ENCODE assay signal across 1 cellular context in genomic region chrX:153763298-153763932, GRCh38.
TF ChIP-seq lines count a peak whose summit lies in the region.

No MANE protein-coding gene starts in this region.

TF ChIP-seq in HepG2, 621 proteins besides CTCF, POLR2A, EP300 and RAD21 (continued from another document and continues in another):
- TF ChIP-seq ZBTB40 (IDR thresholded peaks at IDR 0.05) (no peak), ZBTB40 (CRISPR knock-in tag; IDR thresholded peaks at IDR 0.05) (no peak), RXRB (CRISPR knock-in tag; IDR thresholded peaks at IDR 0.05; ENCODE audit: borderline replicate concordance) (no peak), ZNF546 (CRISPR knock-in tag; conservative IDR thresholded peaks at IDR 0.05) (no peak), CERS6 (CRISPR knock-in tag; IDR thresholded peaks at IDR 0.05) (no peak), PITX1 (CRISPR knock-in tag; IDR thresholded peaks at IDR 0.05) (no peak), RNF2 (conservative IDR thresholded peaks at IDR 0.05; ENCODE audit: low read depth) (no peak), ZFP36L1 (CRISPR knock-in tag; IDR thresholded peaks at IDR 0.05) (no peak), ZNF343 (CRISPR knock-in tag; IDR thresholded peaks at IDR 0.05) (no peak), NBN (conservative IDR thresholded peaks at IDR 0.05) (no peak), ATF7-NPFF (CRISPR knock-in tag; IDR thresholded peaks at IDR 0.05; ENCODE audit: low read depth) (no peak), ZNF264 (CRISPR knock-in tag; IDR thresholded peaks at IDR 0.05) (no peak), TEF (CRISPR knock-in tag; IDR thresholded peaks at IDR 0.05) (no peak), SNRNP70 (IDR thresholded peaks at IDR 0.05; ENCODE audit: low read depth, low read length) (no peak), DR1 (CRISPR knock-in tag; IDR thresholded peaks at IDR 0.05) (no peak), SIN3B (IDR thresholded peaks at IDR 0.05; ENCODE audit: low read length) (no peak), ZEB1 (IDR thresholded peaks at IDR 0.05; ENCODE audit: insufficient replicate concordance, low read depth) (no peak), ZNF317 (CRISPR knock-in tag; IDR thresholded peaks at IDR 0.05) (no peak), RBAK (CRISPR knock-in tag; IDR thresholded peaks at IDR 0.05) (no peak), ZNF260 (CRISPR knock-in tag; IDR thresholded peaks at IDR 0.05; ENCODE audit: borderline replicate concordance, low read depth) (no peak), CCDC6 (CRISPR knock-in tag; IDR thresholded peaks at IDR 0.05) (no peak), JUNB (CRISPR knock-in tag; IDR thresholded peaks at IDR 0.05; ENCODE audit: borderline replicate concordance) (no peak), ZNF564 (CRISPR knock-in tag; IDR thresholded peaks at IDR 0.05) (no peak), ZNF275 (CRISPR knock-in tag; IDR thresholded peaks at IDR 0.05; ENCODE audit: borderline replicate concordance) (no peak), USF2 (IDR thresholded peaks at IDR 0.05; ENCODE audit: low read depth, low read length) (peak; percentile 91), USF2 (CRISPR knock-in tag; IDR thresholded peaks at IDR 0.05; ENCODE audit: borderline replicate concordance) (peak; percentile 83; the same call in 1 of the 2 replicates), ZIK1 (CRISPR knock-in tag; IDR thresholded peaks at IDR 0.05; ENCODE audit: borderline replicate concordance, low read depth) (no peak), ZMAT3 (CRISPR knock-in tag; conservative IDR thresholded peaks at IDR 0.05) (no peak), CSRNP2 (CRISPR knock-in tag; conservative IDR thresholded peaks at IDR 0.05; ENCODE audit: low read depth) (no peak), BCL6 (CRISPR knock-in tag; IDR thresholded peaks at IDR 0.05) (no peak), HMGXB4 (CRISPR knock-in tag; IDR thresholded peaks at IDR 0.05; ENCODE audit: borderline replicate concordance in 1 of 2, low read depth in 1 of 2) (no peak; a peak in 1 of 4 replicates), MIER3 (CRISPR knock-in tag; IDR thresholded peaks at IDR 0.05; ENCODE audit: borderline replicate concordance) (no peak), NR1H2 (CRISPR knock-in tag; IDR thresholded peaks at IDR 0.05; ENCODE audit: borderline replicate concordance, low read depth) (no peak), ZBTB44 (CRISPR knock-in tag; IDR thresholded peaks at IDR 0.05) (no peak), NR2C2 (CRISPR knock-in tag; IDR thresholded peaks at IDR 0.05; ENCODE audit: borderline replicate concordance) (peak; percentile 75), ZFP82 (CRISPR knock-in tag; IDR thresholded peaks at IDR 0.05; ENCODE audit: borderline replicate concordance) (no peak), NFE2 (CRISPR knock-in tag; IDR thresholded peaks at IDR 0.05) (no peak), ZNF451 (CRISPR knock-in tag; IDR thresholded peaks at IDR 0.05) (no peak), MAX (IDR thresholded peaks at IDR 0.05) (peak; percentile 89), ZFYVE20 (CRISPR knock-in tag; IDR thresholded peaks at IDR 0.05; ENCODE audit: borderline replicate concordance, low read depth) (no peak), RAD51 (IDR thresholded peaks at IDR 0.05; ENCODE audit: borderline replicate concordance) (peak; percentile 67; the same call in 1 of the 2 replicates), SALL1 (CRISPR knock-in tag; IDR thresholded peaks at IDR 0.05) (peak; percentile 44), DNMT3B (CRISPR knock-in tag; conservative IDR thresholded peaks at IDR 0.05) (no peak), GABPB1 (CRISPR knock-in tag; IDR thresholded peaks at IDR 0.05) (no peak; the same call in 1 of the 2 replicates), MATR3 (CRISPR knock-in tag; IDR thresholded peaks at IDR 0.05) (no peak), NCOA1 (CRISPR knock-in tag; IDR thresholded peaks at IDR 0.05) (0 out of 2 replicates have a peak, but pooled peaks have one; percentile 19)
